ENCODE assay signal across 10 cellular contexts in genomic region chr13:94620286-94620896, GRCh38. TPM values are rescaled to one million over a fixed set of nuclear protein-coding genes. Genes with fewer than 3 reads are reported as not detected.
DNase-seq lines count a peak whose midpoint lies in the region; ATAC-seq and TF ChIP-seq lines count a peak whose summit lies in the region.
"Had no signal": no experiment of that assay in that cellular context is flagged by ENCODE, and none has a peak within 500 bp of the region (broad histone marks: within the 10 kb centered on the region; RNA-seq: fewer than 3 reads in every experiment).

No MANE protein-coding gene starts in this region.

- no peak overlapping the region for H2AK5ac ChIP-seq in mesenchymal stem cell (ENCODE audit: low read length, severe bottlenecking)

- H3K4me2 ChIP-seq in mesenchymal stem cell (ENCODE audit: low read length, poor library complexity, severe bottlenecking) = no peak overlapping the region

- H4K8ac ChIP-seq in mesenchymal stem cell (ENCODE audit: low read length) = no peak overlapping the region

- no TSS peak for BruUV-seq in Caco-2 (replicated peaks; lab: Mats Ljungman, UMichigan)

- H3K4me3 Mint-ChIP-seq in Caco-2 (ENCODE audit: unreplicated experiment) = no peak overlapping the region
- H3K4me3 Mint-ChIP-seq: T-helper 1 cell treated with Interleukin-12 subunit alpha and Interleukin-12 subunit beta and Interleukin-4 antibody, amounts not matched to agents 30 μg/mL and 1 μg/mL, for 36 hours had no signal

- H3K27ac Mint-ChIP-seq in Caco-2 (ENCODE audit: unreplicated experiment) = no peak overlapping the region
- H3K27ac Mint-ChIP-seq: T-helper 1 cell treated with Interleukin-12 subunit alpha and Interleukin-12 subunit beta and Interleukin-4 antibody, amounts not matched to agents 30 μg/mL and 1 μg/mL, for 36 hours had no signal

- no peaks in the 10 kb centered on the region; the same call in 1 of the 2 replicates for H3K9me3 ChIP-seq in Caco-2
- no peaks in the 10 kb centered on the region for H3K9me3 ChIP-seq in body of pancreas
- H3K9me3 ChIP-seq in mesenchymal stem cell (ENCODE audit: control insufficient read depth, low read length) = no peaks in the 10 kb centered on the region
- H3K9me3 ChIP-seq: neutrophil had no signal

- no peak for TF ChIP-seq POLR2A in body of pancreas (IDR thresholded peaks at IDR 0.05)

- 77% methylated on average over 2 of the region's 2 CpGs for WGBS in body of pancreas, 2 donors
- 100% methylated on average over 1 of the region's 2 CpGs for WGBS in mesenchymal stem cell

- H3K9ac ChIP-seq in mesenchymal stem cell (ENCODE audit: low read length) = no peak overlapping the region

- peaks cover 55% of the 10 kb centered on the region for H3K36me3 Mint-ChIP-seq in Caco-2 (ENCODE audit: insufficient read depth, unreplicated experiment)

- H2AFZ ChIP-seq in mesenchymal stem cell (ENCODE audit: low read depth, low read length) = no peak overlapping the region

- H2BK120ac ChIP-seq in mesenchymal stem cell (ENCODE audit: low read depth, low read length) = no peak overlapping the region

- CTCF ChIA-PET in Caco-2 (lab: Charles Lee) = interaction anchor here (0.6 to 1.8 kb wide), 12 partner anchors 10 to 784 kb away, joined by 3 to 9 read pairs (median 4); partner anchors contain the start of gene TGDS

- intact Hi-C loops in Caco-2 (cut with micrococcal nuclease; ENCODE audit: unreplicated experiment) = loop anchor here (1.0 kb wide), 2 partner anchors 41 to 784 kb away; no protein-coding TSS in a partner anchor
- intact Hi-C loops in body of pancreas (cut with DNase I) = no loop called here

- H3K27me3 ChIP-seq in Caco-2 (replicated peaks; ENCODE audit: control insufficient read depth, insufficient read depth, low read length) (no peaks in the 10 kb centered on the region), body of pancreas (no peaks in the 10 kb centered on the region), mesenchymal stem cell (ENCODE audit: control insufficient read depth in 1 of 2, insufficient read depth in 1 of 2, low read length in 2 of 2) (no peaks in the 10 kb centered on the region)
- H3K27me3 ChIP-seq: neutrophil had no signal

- H3K4me1 Mint-ChIP-seq in Caco-2 (ENCODE audit: low read depth, unreplicated experiment) = no peaks in the 10 kb centered on the region

- no peaks in the 10 kb centered on the region for H3K27me3 Mint-ChIP-seq in Caco-2 (ENCODE audit: insufficient read depth, unreplicated experiment)

- H3K4me3 ChIP-seq in Caco-2 (ENCODE audit: low read depth, low read length) (no peak overlapping the region), body of pancreas (no peak overlapping the region), mesenchymal stem cell (ENCODE audit: insufficient read depth in 1 of 2, low read depth in 1 of 2, low read length in 2 of 2) (no peak overlapping the region)

- H2BK5ac ChIP-seq in mesenchymal stem cell (ENCODE audit: low read depth, low read length, poor library complexity, severe bottlenecking) = no peak overlapping the region

- H3K79me1 ChIP-seq in mesenchymal stem cell (replicated peaks; ENCODE audit: low read length, poor library complexity, severe bottlenecking) = peaks cover 21% of the 10 kb centered on the region

- POLR2A ChIA-PET in Caco-2 (lab: Charles Lee) = interaction anchor here (1.0 kb wide), 1 partner anchor 25 kb away, joined by 3 read pairs; the partner anchor contains the start of gene TGDS

- no peak overlapping the region for H3K14ac ChIP-seq in mesenchymal stem cell (ENCODE audit: low read length in 2 of 2)

- no peaks in the 10 kb centered on the region for H3K4me1 ChIP-seq in Caco-2
- no peaks in the 10 kb centered on the region for H3K4me1 ChIP-seq in body of pancreas
- H3K4me1 ChIP-seq in mesenchymal stem cell (ENCODE audit: control insufficient read depth, insufficient read depth, low read depth, low read length) = no peaks in the 10 kb centered on the region

- H3K23ac ChIP-seq in mesenchymal stem cell (ENCODE audit: low read length in 2 of 2) = no peak overlapping the region

- H2BK12ac ChIP-seq in mesenchymal stem cell (ENCODE audit: low read length in 2 of 2) = no peak overlapping the region

- H3K36me3 ChIP-seq in Caco-2 (ENCODE audit: control insufficient read depth, insufficient read depth, low read length) (peaks cover 2% of the 10 kb centered on the region), body of pancreas (replicated peaks in 1 of 2; ENCODE audit: insufficient read depth in 1 of 2, low read depth in 2 of 2) (peaks cover 0 to 9% of the 10 kb centered on the region in 2 donors), mesenchymal stem cell (ENCODE audit: control insufficient read depth in 1 of 2, insufficient read depth in 2 of 2, low read depth in 1 of 2, low read length in 2 of 2) (peaks cover 18 to 67% of the 10 kb centered on the region in 2 experiments)
- H3K36me3 ChIP-seq: neutrophil had no signal

- DNase-seq in Caco-2 = peak in 1 of 2 experiments; percentile 57
- peak; percentile 3 for DNase-seq in NCI-H2171 (lab: John Stamatoyannopoulos, UW)
- peak in 1 of 4 donors; percentile 25 for DNase-seq in body of pancreas
- DNase-seq in mesenchymal stem cell = peak; percentile 49
- no peak for DNase-seq in omental fat pad (ENCODE audit: low spot score)
- no peak for DNase-seq in NCI-H1048 (lab: John Stamatoyannopoulos, UW)

- TF ChIP-seq CTCF in Caco-2 (IDR thresholded peaks at IDR 0.05; ENCODE audit: insufficient read depth in 1 of 2, low read depth in 1 of 2, low read length in 1 of 2, severe bottlenecking in 1 of 2, unreplicated experiment in 1 of 2) (peak; percentile 80 to 89), body of pancreas (IDR thresholded peaks at IDR 0.05) (peak in 6 of 7 experiments; percentile 27 to 48 (median 45)), omental fat pad (IDR thresholded peaks at IDR 0.05) (no peak)

- H3K18ac ChIP-seq in mesenchymal stem cell (ENCODE audit: low read depth in 1 of 2, low read length in 2 of 2) = no peak overlapping the region

- H3K27ac ChIP-seq in body of pancreas = no peak overlapping the region
- H3K27ac ChIP-seq in mesenchymal stem cell (ENCODE audit: low read length, poor library complexity, severe bottlenecking) = no peak overlapping the region
- H3K27ac ChIP-seq: neutrophil had no signal

- no peak overlapping the region for H3K4ac ChIP-seq in mesenchymal stem cell (ENCODE audit: low read depth in 1 of 2, low read length in 2 of 2)

- no peaks in the 10 kb centered on the region for H3K9me3 Mint-ChIP-seq in Caco-2 (ENCODE audit: unreplicated experiment)
- H3K9me3 Mint-ChIP-seq: T-helper 1 cell treated with Interleukin-12 subunit alpha and Interleukin-12 subunit beta and Interleukin-4 antibody, amounts not matched to agents 30 μg/mL and 1 μg/mL, for 36 hours had no signal

- ATAC-seq in GM18519 (IDR thresholded peaks at IDR 0.05; ENCODE audit: low FRiP score, unreplicated experiment) (peak; percentile 76), HG02970 (IDR thresholded peaks at IDR 0.05; ENCODE audit: low FRiP score, unreplicated experiment) (peak; percentile 61), body of pancreas (no peak), omental fat pad (ENCODE audit: low FRiP score) (no peak)

- H4K91ac ChIP-seq in mesenchymal stem cell (ENCODE audit: low read length) = no peak overlapping the region

- no peak overlapping the region for H2BK15ac ChIP-seq in mesenchymal stem cell (ENCODE audit: low read depth, poor library complexity, severe bottlenecking)

RNA-seq across cellular contexts. Expression of gene GPR180, which starts 18.7 kb away (rescaled TPM):
- total RNA-seq in Caco-2 (2022) (6.4 and 7.1 TPM in 2 replicates), body of pancreas (1 to 10 TPM; 4.6 to 6.0 TPM), omental fat pad (10 to 100 TPM in 2 of 4 donors, 1 to 10 TPM in 2; 5.3 to 33.4 (median 12.9) TPM)
- polyA plus RNA-seq in mesenchymal stem cell (2013, experiment 1 of 2) = 9.6 TPM
- 10.2 TPM for polyA plus RNA-seq in mesenchymal stem cell (2013, experiment 2 of 2)

RNA-seq across cellular contexts. Expression of gene TGDS, which starts 24.4 kb away (rescaled TPM):
- total RNA-seq in Caco-2 (2022) (22.0 and 22.8 TPM in 2 replicates), body of pancreas (1 to 10 TPM; 6.0 to 8.2 TPM), omental fat pad (10 to 100 TPM; 10.7 to 21.3 (median 13.7) TPM)
- polyA plus RNA-seq in mesenchymal stem cell (2013, experiment 1 of 2) = 8.7 TPM
- polyA plus RNA-seq in mesenchymal stem cell (2013, experiment 2 of 2) = 9.3 TPM

Comparison
In these comparisons a context has a peak if more than half of its experiments do, and no peak if none do; other contexts are left out.
1. DNase-seq: peak in NCI-H2171 (single experiment) and mesenchymal stem cell (single experiment); none in omental fat pad (single experiment) and NCI-H1048 (single experiment).
2. CTCF ChIP-seq: peak in Caco-2 (2 of 2) and body of pancreas (6 of 7); none in omental fat pad (0 of 3).
3. ATAC-seq: peak in GM18519 (single experiment) and HG02970 (single experiment); none in body of pancreas (single experiment) and omental fat pad (single experiment).